Comparison of ENCODE assay signal across 8 cellular contexts in the genomic region with DNA sequence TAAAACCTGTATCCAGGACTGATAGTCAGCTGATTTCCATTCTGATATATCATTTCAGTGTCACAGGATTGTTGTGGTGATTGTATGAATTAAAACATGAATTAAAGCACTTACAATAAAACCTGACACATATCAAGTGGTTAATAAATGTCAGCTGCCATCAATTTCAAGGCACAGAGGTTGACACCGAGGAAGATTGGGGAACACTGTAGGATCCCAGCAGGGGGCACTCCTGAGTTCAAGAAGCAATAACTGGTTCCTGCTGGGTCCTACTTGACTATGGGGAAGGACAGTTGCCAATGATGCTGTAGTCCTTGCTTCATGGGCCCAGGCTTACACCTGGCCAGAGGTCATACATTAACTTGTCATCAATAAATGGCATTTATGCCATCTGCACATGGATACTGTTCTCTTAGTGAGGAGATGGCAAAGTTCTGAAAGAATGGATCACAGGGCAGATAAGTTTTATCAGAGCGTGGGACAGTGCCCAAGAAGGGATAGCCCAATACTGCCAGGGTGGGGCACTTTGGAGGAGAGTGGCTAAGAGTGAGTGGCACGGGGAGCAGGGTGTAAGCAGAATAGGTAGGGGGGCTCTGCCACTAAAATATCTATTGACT. TPM values are rescaled to one million over a fixed set of nuclear protein-coding genes. Genes with fewer than 3 reads are reported as not detected.
A peak's percentile ranks its signal among the peaks of the same experiment; 100 is the strongest.
DNase-seq lines count a peak whose midpoint lies in the region; ATAC-seq, FAIRE-seq and TF ChIP-seq lines count a peak whose summit lies in the region.

No MANE protein-coding gene starts in this region.

- no peaks in the 10 kb centered on the region for H3K27me3 ChIP-seq in DND-41 (ENCODE audit: insufficient read depth, low read length, poor library complexity)
- H3K27me3 ChIP-seq in OCI-LY3 (ENCODE audit: low read depth, low read length) = peaks cover 1% of the 10 kb centered on the region
- H3K27me3 ChIP-seq in spleen (replicated peaks in 1 of 7) = no peaks in the 10 kb centered on the region
- no peaks in the 10 kb centered on the region for H3K27me3 ChIP-seq in prostate gland (replicated peaks; ENCODE audit: insufficient read depth)

- H3K9ac ChIP-seq in DND-41 (ENCODE audit: low read depth, low read length) = no peak overlapping the region
- no peak overlapping the region for H3K9ac ChIP-seq in OCI-LY3 (ENCODE audit: low read length)

- no peaks in the 10 kb centered on the region for H3K79me2 ChIP-seq in DND-41 (ENCODE audit: insufficient read depth, low read length)
- no peaks in the 10 kb centered on the region for H3K79me2 ChIP-seq in OCI-LY3 (ENCODE audit: low read length)

- TF ChIP-seq POLR2A in H54 (IDR thresholded peaks at IDR 0.05; ENCODE audit: low read depth, low read length) (no peak), spleen (IDR thresholded peaks at IDR 0.05) (no peak), prostate gland (IDR thresholded peaks at IDR 0.05) (no peak)

- H3K4me3 ChIP-seq in DND-41 (ENCODE audit: low read depth in 1 of 2, low read length in 2 of 2) (no peak overlapping the region), OCI-LY3 (ENCODE audit: low read length) (no peak overlapping the region), fibroblast of pulmonary artery (replicated peaks; ENCODE audit: low read depth, low read length) (no peak overlapping the region), spleen (no peak overlapping the region), prostate gland (no peak overlapping the region)

- H4K20me1 ChIP-seq in DND-41 (ENCODE audit: insufficient read depth, low read length) = no peaks in the 10 kb centered on the region
- no peaks in the 10 kb centered on the region for H4K20me1 ChIP-seq in OCI-LY3 (ENCODE audit: insufficient read depth, low read length)

- H3K4me2 ChIP-seq in DND-41 (ENCODE audit: insufficient read depth, low read length) (no peak overlapping the region), OCI-LY3 (ENCODE audit: low read length) (no peak overlapping the region)

- FAIRE-seq in H54 (lab: Jason Lieb, UNC) = peak; percentile 30

- H3K9me3 ChIP-seq in DND-41 (ENCODE audit: insufficient read depth, low read length, severe bottlenecking) (no peaks in the 10 kb centered on the region), OCI-LY3 (ENCODE audit: insufficient read depth, low read length) (no peaks in the 10 kb centered on the region), spleen (no peaks in the 10 kb centered on the region), prostate gland (no peaks in the 10 kb centered on the region)

- TF ChIP-seq CTCF in DND-41 (IDR thresholded peaks at IDR 0.05; ENCODE audit: borderline replicate concordance, extremely low read depth, low read length, poor library complexity, severe bottlenecking) (peak; percentile 50), OCI-LY3 (IDR thresholded peaks at IDR 0.05; ENCODE audit: low read depth, low read length) (peak; percentile 79), fibroblast of pulmonary artery (IDR thresholded peaks at IDR 0.05; ENCODE audit: low read length, missing control alignments) (peak; percentile 60), spleen (IDR thresholded peaks at IDR 0.05 in 8 of 11, conservative IDR thresholded peaks at IDR 0.05 in 3 of 11) (peak in 7 of 11 experiments; percentile 17 to 57 (median 43)), prostate gland (IDR thresholded peaks at IDR 0.05) (peak in 1 of 4 experiments; percentile 24)

- no peaks in the 10 kb centered on the region for H3K36me3 ChIP-seq in DND-41 (ENCODE audit: insufficient read depth, low read length)
- no peaks in the 10 kb centered on the region for H3K36me3 ChIP-seq in OCI-LY3 (replicated peaks; ENCODE audit: low read depth, low read length)
- H3K36me3 ChIP-seq in spleen = no peaks in the 10 kb centered on the region
- H3K36me3 ChIP-seq in prostate gland = no peaks in the 10 kb centered on the region

- H3K27ac ChIP-seq in DND-41 (ENCODE audit: low read length) (no peak overlapping the region), OCI-LY3 (ENCODE audit: low read length) (no peak overlapping the region), spleen (no peak overlapping the region), prostate gland (no peak overlapping the region)

- no peak for ATAC-seq in DND-41 (ENCODE audit: insufficient read depth, low read depth)
- ATAC-seq in HG03378 (IDR thresholded peaks at IDR 0.05; ENCODE audit: unreplicated experiment) = no peak
- ATAC-seq in HG03460 (IDR thresholded peaks at IDR 0.05; ENCODE audit: unreplicated experiment) = no peak

- intact Hi-C loops in spleen (cut with DNase I; ENCODE audit: low total_unique reads) = no loop called here
- intact Hi-C loops in prostate gland (cut with DNase I) = loop anchor here (10.0 kb wide), 1 partner anchor 56 kb away; no protein-coding TSS in a partner anchor

- H3K4me1 ChIP-seq in DND-41 (ENCODE audit: insufficient read depth, low read length) (no peaks in the 10 kb centered on the region), OCI-LY3 (ENCODE audit: low read length) (no peaks in the 10 kb centered on the region), spleen (peaks cover 0 to 4% (median 0%) of the 10 kb centered on the region in 6 donors), prostate gland (replicated peaks) (no peaks in the 10 kb centered on the region)

- H2AFZ ChIP-seq in DND-41 (ENCODE audit: low read depth, low read length) = no peak overlapping the region
- H2AFZ ChIP-seq in OCI-LY3 (ENCODE audit: low read depth, low read length) = no peak overlapping the region

- DNase-seq in DND-41 (peak; percentile 30), H54 (ENCODE audit: insufficient read length, low spot score) (no peak), fibroblast of pulmonary artery (ENCODE audit: low read depth) (peak; percentile 43), spleen (no peak), prostate gland (ENCODE audit: low spot score) (no peak)

- WGBS in spleen, 5 donors = 77 to 84% (median 81%) methylated on average over 3 of the region's 3 CpGs
- WGBS in prostate gland = 85% methylated on average over 3 of the region's 3 CpGs

RNA-seq across cellular contexts. Expression of a gene that starts 24.1 kb away (rescaled TPM):
- total RNA-seq in spleen (1 to 10 TPM; 3.4 to 7.7 (median 4.5) TPM), prostate gland (10 to 100 TPM; 26.6 to 56.9 TPM)
- 1 to 10 TPM in 2 of 3 donors, under 1 TPM in 1; 0.61 to 2.0 (median 1.2) TPM for polyA plus RNA-seq in spleen

Comparison
In these comparisons a context has a peak if more than half of its experiments do, and no peak if none do; other contexts are left out.
1. DNase-seq: peak in DND-41 (single experiment) and fibroblast of pulmonary artery (single experiment); none in H54 (single experiment), spleen (single experiment) and prostate gland (single experiment).